Comparison of ENCODE assay signal across 11 cellular contexts in the genomic region with DNA sequence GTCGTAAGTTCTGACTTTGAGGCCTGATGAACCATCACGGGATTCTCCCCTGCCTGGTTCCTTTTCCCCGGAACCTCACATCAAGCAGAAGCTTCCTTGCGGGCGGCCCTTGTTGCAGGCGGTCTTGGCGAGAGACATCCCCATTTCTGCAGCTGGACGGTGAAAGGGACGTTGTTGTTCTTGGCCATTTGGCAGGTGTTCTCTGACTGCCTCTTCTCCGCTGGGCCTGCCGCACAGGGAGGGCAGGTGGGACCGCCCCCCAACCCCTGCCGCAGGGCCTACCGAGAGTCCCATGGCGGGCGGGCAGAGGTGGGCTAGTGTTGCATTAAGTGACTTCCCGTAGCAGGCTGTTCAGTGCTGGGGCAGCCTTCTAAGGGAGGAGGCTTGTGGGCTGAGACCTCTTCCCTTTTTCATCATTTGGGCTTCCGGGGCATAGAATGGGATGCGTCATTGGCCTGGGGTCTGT. TPM values are rescaled to one million over a fixed set of nuclear protein-coding genes. Genes with fewer than 3 reads are reported as not detected.
DNase-seq lines count a peak whose midpoint lies in the region; ATAC-seq and TF ChIP-seq lines count a peak whose summit lies in the region.
"Had no signal": no experiment of that assay in that cellular context is flagged by ENCODE, and none has a peak within 500 bp of the region (broad histone marks: within the 10 kb centered on the region; RNA-seq: fewer than 3 reads in every experiment).

No MANE protein-coding gene starts in this region.

- peaks cover 30% of the 10 kb centered on the region for H3K4me1 Mint-ChIP-seq in activated CD4-positive, alpha-beta T cell treated with anti-CD3 and anti-CD28 coated beads, Interleukin-2, amount 10 ng/mL, durations not matched to agents 24 days and 14 days

- no peaks in the 10 kb centered on the region; the same call in 1 of the 2 replicates for H4K20me1 ChIP-seq in SU-DHL-6 (ENCODE audit: low read depth, low read length)

- peak overlapping the region; percentile 4 for H3K4me2 ChIP-seq in SU-DHL-6 (ENCODE audit: low read depth, low read length, poor library complexity, severe bottlenecking)
- H3K4me2 ChIP-seq: A549 had no signal

- peak overlapping the region; percentile 77 for H3K4me3 Mint-ChIP-seq in activated CD4-positive, alpha-beta T cell treated with anti-CD3 and anti-CD28 coated beads, Interleukin-2, amount 10 ng/mL, durations not matched to agents 24 days and 14 days

- peak in 1 of 2 donors; percentile 51 for TF ChIP-seq POLR2A in suprapubic skin (IDR thresholded peaks at IDR 0.05)

- 88% methylated on average over 18 of the region's 19 CpGs for WGBS in suprapubic skin

- H3K27ac ChIP-seq in SU-DHL-6 (ENCODE audit: low read depth, low read length) (no peak overlapping the region), left ventricle myocardium inferior (replicated peaks) (peak overlapping the region; percentile 94), suprapubic skin (peak overlapping the region; percentile 66)
- H3K27ac ChIP-seq: A549 had no signal

- intact Hi-C loops in activated CD4-positive, alpha-beta T cell treated with anti-CD3 and anti-CD28 coated beads, Interleukin-2, amount 10 ng/mL, durations not matched to agents 24 days and 14 days (cut with micrococcal nuclease), result no loop called here
- intact Hi-C loops in left ventricle myocardium inferior (cut with micrococcal nuclease), result no loop called here

- no peaks in the 10 kb centered on the region for H3K9me3 ChIP-seq in SU-DHL-6 (ENCODE audit: insufficient read depth, low read length)
- H3K9me3 ChIP-seq in left ventricle myocardium inferior (replicated peaks), result no peaks in the 10 kb centered on the region
- no peaks in the 10 kb centered on the region for H3K9me3 ChIP-seq in suprapubic skin
- H3K9me3 ChIP-seq: A549 had no signal

- H3K4me1 ChIP-seq in left ventricle myocardium inferior (peaks cover 93% of the 10 kb centered on the region), suprapubic skin (peaks cover 74% of the 10 kb centered on the region)
- H3K4me1 ChIP-seq: A549 had no signal

- H3K9me2 ChIP-seq in SU-DHL-6 (replicated peaks; ENCODE audit: insufficient read depth, low read length), result no peaks in the 10 kb centered on the region

- no peak for ATAC-seq in GM21515 (IDR thresholded peaks at IDR 0.05; ENCODE audit: unreplicated experiment)
- ATAC-seq in GM21526 (IDR thresholded peaks at IDR 0.05; ENCODE audit: low FRiP score, unreplicated experiment), result no peak
- ATAC-seq: A549, left colon had no signal

- DNase-seq in activated CD4-positive, alpha-beta T cell treated with anti-CD3 and anti-CD28 coated beads, Interleukin-2, amount 10 ng/mL, durations not matched to agents 24 days and 14 days, result no peak
- no peak for DNase-seq in activated CD4-positive, alpha-beta T cell treated with anti-CD3 and anti-CD28 coated beads for 4 hours
- DNase-seq in left ventricle myocardium inferior (no peak), suprapubic skin (ENCODE audit: low spot score in 2 of 2) (no peak), NCI-H82 treated with DMSO at 0.1 percent for 48 hours (lab: John Stamatoyannopoulos, UW; ENCODE audit: unreplicated experiment) (no peak)
- DNase-seq: effector memory CD4-positive, alpha-beta T cell had no signal

- no peaks in the 10 kb centered on the region for H3K79me2 ChIP-seq in SU-DHL-6 (ENCODE audit: insufficient read depth, low read length)

- H2AFZ ChIP-seq in SU-DHL-6 (ENCODE audit: low read depth, low read length, severe bottlenecking), result no peak overlapping the region

- peak overlapping the region; percentile 29 for H3K27ac Mint-ChIP-seq in activated CD4-positive, alpha-beta T cell treated with anti-CD3 and anti-CD28 coated beads, Interleukin-2, amount 10 ng/mL, durations not matched to agents 24 days and 14 days

- no peaks in the 10 kb centered on the region for H3K27me3 ChIP-seq in SU-DHL-6 (ENCODE audit: low read length)
- no peaks in the 10 kb centered on the region for H3K27me3 ChIP-seq in left ventricle myocardium inferior (ENCODE audit: low read depth)
- H3K27me3 ChIP-seq in suprapubic skin, result no peaks in the 10 kb centered on the region

- TF ChIP-seq EP300 in suprapubic skin (IDR thresholded peaks at IDR 0.05), result no peak

- no peak overlapping the region for H3K4me3 ChIP-seq in SU-DHL-6 (ENCODE audit: insufficient read depth, low read length, poor library complexity, severe bottlenecking)
- peak overlapping the region; percentile 48 for H3K4me3 ChIP-seq in left ventricle myocardium inferior
- no peak overlapping the region for H3K4me3 ChIP-seq in suprapubic skin
- H3K4me3 ChIP-seq: A549 had no signal

- no peaks in the 10 kb centered on the region for H3K9me3 Mint-ChIP-seq in activated CD4-positive, alpha-beta T cell treated with anti-CD3 and anti-CD28 coated beads, Interleukin-2, amount 10 ng/mL, durations not matched to agents 24 days and 14 days

- H3K27me3 Mint-ChIP-seq in activated CD4-positive, alpha-beta T cell treated with anti-CD3 and anti-CD28 coated beads, Interleukin-2, amount 10 ng/mL, durations not matched to agents 24 days and 14 days, result no peaks in the 10 kb centered on the region

- H3K36me3 ChIP-seq in SU-DHL-6 (ENCODE audit: low read length), result no peaks in the 10 kb centered on the region
- H3K36me3 ChIP-seq in left ventricle myocardium inferior, result no peaks in the 10 kb centered on the region
- H3K36me3 ChIP-seq in suprapubic skin, result no peaks in the 10 kb centered on the region

- no peak overlapping the region for H3K9ac ChIP-seq in SU-DHL-6 (ENCODE audit: low read length)

- no peaks in the 10 kb centered on the region for H3F3A ChIP-seq in SU-DHL-6 (ENCODE audit: insufficient read depth)

- no peaks in the 10 kb centered on the region for H3K36me3 Mint-ChIP-seq in activated CD4-positive, alpha-beta T cell treated with anti-CD3 and anti-CD28 coated beads, Interleukin-2, amount 10 ng/mL, durations not matched to agents 24 days and 14 days (ENCODE audit: low read depth)

- TF ChIP-seq CTCF in SU-DHL-6 (IDR thresholded peaks at IDR 0.05; ENCODE audit: insufficient read depth, low read length, poor library complexity, severe bottlenecking) (no peak), left ventricle myocardium inferior (IDR thresholded peaks at IDR 0.05; ENCODE audit: borderline replicate concordance) (no peak), suprapubic skin (IDR thresholded peaks at IDR 0.05) (no peak)

RNA-seq across cellular contexts. Expression of gene GRAMD4, which starts 26.9 kb away (rescaled TPM):
- total RNA-seq in activated CD4-positive, alpha-beta T cell treated with anti-CD3 and anti-CD28 coated beads, Interleukin-2, amount 10 ng/mL, durations not matched to agents 24 days and 14 days, result 63.8 and 66.1 TPM in 2 replicates
- total RNA-seq in left ventricle myocardium inferior (77.6 TPM), suprapubic skin (100 to 1,000 TPM in 3 of 4 donors, 10 to 100 TPM in 1; 64.1 to 230 (median 164) TPM)

RNA-seq across cellular contexts. Expression of gene CELSR1, which starts 55.8 kb away (rescaled TPM):
- total RNA-seq in activated CD4-positive, alpha-beta T cell treated with anti-CD3 and anti-CD28 coated beads, Interleukin-2, amount 10 ng/mL, durations not matched to agents 24 days and 14 days, result 0.36 and 0.37 TPM in 2 replicates
- total RNA-seq in left ventricle myocardium inferior (8.9 TPM), suprapubic skin (100 to 1,000 TPM in 1 of 4 donors, 10 to 100 TPM in 3; 75.6 to 102 (median 77.5) TPM)
